28 cellular contexts compared by ENCODE assay signal in genomic region chr13:33893559-33893958, GRCh38.
"Had no signal": no experiment of that assay in that cellular context is flagged by ENCODE, and none has a peak within 500 bp of the region (broad histone marks: within the 10 kb centered on the region; RNA-seq: fewer than 3 reads in every experiment).

No MANE protein-coding gene starts in this region.

- H3K36me3 ChIP-seq: colonic mucosa, esophagus muscularis mucosa, esophagus squamous epithelium, gastrocnemius medialis, gastroesophageal sphincter, heart left ventricle had no signal

- H3K27me3 ChIP-seq: colonic mucosa, dorsolateral prefrontal cortex, esophagus muscularis mucosa, esophagus squamous epithelium, foreskin keratinocyte, gastrocnemius medialis, gastroesophageal sphincter, heart left ventricle, heart right ventricle had no signal

- H3K4me1 ChIP-seq: colonic mucosa, esophagus muscularis mucosa, esophagus squamous epithelium, foreskin keratinocyte, gastrocnemius medialis, gastroesophageal sphincter, heart left ventricle had no signal

- DNase-seq: colonic mucosa; cortex of kidney; dermis blood vessel endothelial cell; dorsolateral prefrontal cortex; effector CD4-positive, alpha-beta T cell; effector CD8-positive, alpha-beta T cell; effector memory CD4-positive, alpha-beta T cell; effector memory CD8-positive, alpha-beta T cell; endodermal cell; erythroblast; esophagus squamous epithelium; foreskin fibroblast; foreskin keratinocyte; foreskin melanocyte; gastrocnemius medialis; glutamatergic neuron; head of caudate nucleus; heart left ventricle; heart right ventricle had no signal

- H3K9me3 ChIP-seq: colonic mucosa, gastrocnemius medialis had no signal

- H3K27ac ChIP-seq: colonic mucosa, coronary artery, dorsolateral prefrontal cortex, epithelial cell of prostate, esophagus muscularis mucosa, esophagus squamous epithelium, foreskin keratinocyte, gastrocnemius medialis, gastroesophageal sphincter, heart left ventricle, heart right ventricle had no signal

- H3K4me3 ChIP-seq: colonic mucosa, coronary artery, dorsolateral prefrontal cortex, esophagus muscularis mucosa, esophagus squamous epithelium, gastrocnemius medialis, gastroesophageal sphincter, heart left ventricle, heart right ventricle had no signal

- FAIRE-seq: colon, endometrium, endothelial cell of umbilical vein, frontal cortex had no signal

- ATAC-seq: effector memory CD8-positive, alpha-beta T cell; esophagus mucosa; foreskin keratinocyte; gastrocnemius medialis; gastroesophageal sphincter; heart left ventricle; heart right ventricle had no signal
